Comparison of ENCODE assay signal across 35 cellular contexts in the genomic region with DNA sequence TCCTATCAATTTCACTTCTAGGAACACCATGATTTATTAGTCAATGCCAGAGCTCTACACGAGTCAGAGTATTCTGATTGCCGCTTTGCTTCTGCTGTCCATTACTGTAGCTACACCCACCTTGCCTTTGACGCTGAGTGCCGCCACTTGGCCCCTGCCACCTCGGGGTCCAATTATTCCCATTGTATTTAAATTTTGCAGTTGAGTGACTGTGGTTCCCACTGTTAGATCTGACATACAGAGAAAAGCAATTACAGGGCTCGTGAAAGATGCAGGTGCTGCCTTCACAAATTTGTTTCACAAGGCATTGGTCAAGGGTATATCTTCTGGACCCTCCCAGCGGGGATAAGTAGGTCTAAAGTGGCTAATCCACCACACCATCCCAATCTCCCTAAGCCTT.
"Had no signal": no experiment of that assay in that cellular context is flagged by ENCODE, and none has a peak within 500 bp of the region (broad histone marks: within the 10 kb centered on the region; RNA-seq: fewer than 3 reads in every experiment).

No MANE protein-coding gene starts in this region.

- DNase-seq: Karpas-422, Kasumi-1, MG63, MM.1S, MV-4-11, NCI-H1048, NCI-H1092, NCI-H1092 treated with DMSO at 0.1 percent for 48 hours, NCI-H1105, NCI-H1105 treated with DMSO at 0.1 percent for 48 hours, NCI-H1417, NCI-H1417 treated with DMSO at 0.1 percent for 48 hours, NCI-H1436, NCI-H1436 treated with DMSO at 0.1 percent for 48 hours, NCI-H146, NCI-H1694, NCI-H1694 treated with DMSO at 0.1 percent for 48 hours, NCI-H187, NCI-H187 treated with DMSO at 0.1 percent for 48 hours, NCI-H1930, NCI-H2029, NCI-H2029 treated with DMSO at 0.1 percent for 48 hours, NCI-H2081, NCI-H2081 treated with DMSO at 0.1 percent for 48 hours, NCI-H2107, NCI-H2171, NCI-H2171 treated with DMSO at 0.1 percent for 48 hours, NCI-H2227 treated with DMSO at 0.1 percent for 48 hours, NCI-H226, NCI-H345, NCI-H446, NCI-H446 treated with DMSO at 0.1 percent for 48 hours, NCI-H510A, NCI-H510A treated with DMSO at 0.1 percent for 48 hours had no signal

- H3K9ac ChIP-seq: KMS-11 had no signal

- H3K27ac ChIP-seq: KMS-11 had no signal

- H3K4me3 ChIP-seq: MG63 had no signal

- H3K9me3 ChIP-seq: MG63 had no signal

- H3K27me3 ChIP-seq: MG63 had no signal

- H3K36me3 ChIP-seq: MG63 had no signal
